8 cellular contexts compared by ENCODE assay signal in genomic region chr7:27921081-27921836, GRCh38.
DNase-seq lines count a peak whose midpoint lies in the region; ATAC-seq, FAIRE-seq and TF ChIP-seq lines count a peak whose summit lies in the region.

No MANE protein-coding gene starts in this region.

- TF ChIP-seq CTCF in GM12873 (IDR thresholded peaks at IDR 0.05; ENCODE audit: insufficient read depth, low read depth, low read length, missing control alignments) (peak; percentile 42), bronchial epithelial cell (IDR thresholded peaks at IDR 0.05; ENCODE audit: insufficient read depth, low read length, severe bottlenecking) (peak; percentile 37), left lung (IDR thresholded peaks at IDR 0.05) (peak in 1 of 2 donors; percentile 39)

- peak overlapping the region; percentile 27; the same call in 1 of the 2 replicates for H2AFZ ChIP-seq in Karpas-422 (ENCODE audit: low read length)

- peak; percentile 79 for ATAC-seq in left lung
- no peak for ATAC-seq in HG03280 (IDR thresholded peaks at IDR 0.05; ENCODE audit: unreplicated experiment)

- FAIRE-seq in bronchial epithelial cell (lab: Jason Lieb, UNC): no peak
- no peak for FAIRE-seq in urothelium cell line (lab: Jason Lieb, UNC)

- H3K9me3 ChIP-seq in Karpas-422 (ENCODE audit: low read length): no peaks in the 10 kb centered on the region
- H3K9me3 ChIP-seq in NT2/D1 (ENCODE audit: insufficient read depth, low read length): peaks cover 4% of the 10 kb centered on the region
- no peaks in the 10 kb centered on the region for H3K9me3 ChIP-seq in left lung

- H3K4me1 ChIP-seq in Karpas-422 (ENCODE audit: low read length) (peaks cover 80% of the 10 kb centered on the region), NT2/D1 (ENCODE audit: insufficient read depth, insufficient read length) (peaks cover 2% of the 10 kb centered on the region), left lung (peaks cover 3 to 5% of the 10 kb centered on the region in 2 donors)

- intact Hi-C loops in left lung (cut with DNase I): no loop called here

- H3K36me3 ChIP-seq in Karpas-422 (ENCODE audit: insufficient read depth, low read length) (no peaks in the 10 kb centered on the region), NT2/D1 (ENCODE audit: insufficient read depth, insufficient read length, low read length) (no peaks in the 10 kb centered on the region), bronchial epithelial cell (ENCODE audit: control insufficient read depth, insufficient read depth, low read length) (no peaks in the 10 kb centered on the region), left lung (no peaks in the 10 kb centered on the region)

- H3K9ac ChIP-seq in Karpas-422 (ENCODE audit: low read length): 0 out of 2 replicates have a peak overlapping the region, but pooled peaks have one; percentile 31
- H3K9ac ChIP-seq in NT2/D1 (ENCODE audit: insufficient read length, low read depth): no peak overlapping the region

- H3K27me3 ChIP-seq in Karpas-422 (ENCODE audit: low read length) (no peaks in the 10 kb centered on the region), NT2/D1 (ENCODE audit: insufficient read depth, insufficient read length) (no peaks in the 10 kb centered on the region), bronchial epithelial cell (ENCODE audit: control insufficient read depth, insufficient read depth, low read length) (no peaks in the 10 kb centered on the region), left lung (no peaks in the 10 kb centered on the region)

- H3K79me2 ChIP-seq in Karpas-422 (ENCODE audit: low read length): no peaks in the 10 kb centered on the region

- H3K9me2 ChIP-seq in Karpas-422 (replicated peaks; ENCODE audit: insufficient read depth, low read length): no peaks in the 10 kb centered on the region

- no peaks in the 10 kb centered on the region for H4K20me1 ChIP-seq in Karpas-422 (ENCODE audit: insufficient read depth, low read depth, low read length)

- H3K4me2 ChIP-seq in Karpas-422 (ENCODE audit: low read depth, low read length, poor library complexity, severe bottlenecking): peak overlapping the region; percentile 60

- H3K27ac ChIP-seq in Karpas-422 (ENCODE audit: low read length) (0 out of 2 replicates have a peak overlapping the region, but pooled peaks have one; percentile 6), left lung (no peak overlapping the region)

- H3K4me3 ChIP-seq in Karpas-422 (ENCODE audit: low read length): peak overlapping the region; percentile 41; the same call in 1 of the 2 replicates
- no peak overlapping the region for H3K4me3 ChIP-seq in NT2/D1 (ENCODE audit: insufficient read length, low read depth)
- no peak overlapping the region for H3K4me3 ChIP-seq in bronchial epithelial cell (ENCODE audit: low read depth, low read length)
- H3K4me3 ChIP-seq in left lung: no peak overlapping the region

- DNase-seq in AG08395 (ENCODE audit: low spot score) (peak; percentile 69), Karpas-422 (peak; percentile 90), NT2/D1 (ENCODE audit: low read depth, low spot score) (peak; percentile 81), bronchial epithelial cell (ENCODE audit: low read depth) (peak; percentile 73), left lung (no peak), urothelium cell line (ENCODE audit: low spot score) (peak; percentile 70)

Comparison
In these comparisons a context has a peak if more than half of its experiments do, and no peak if none do; other contexts are left out.
1. DNase-seq: peak in AG08395 (single experiment), Karpas-422 (single experiment), NT2/D1 (single experiment), bronchial epithelial cell (single experiment) and urothelium cell line (single experiment); none in left lung (0 of 2).